Comparison of ENCODE assay signal across 8 cellular contexts in genomic region chr7:151520419-151521229, GRCh38. TPM values are rescaled to one million over a fixed set of nuclear protein-coding genes. Genes with fewer than 3 reads are reported as not detected.
A peak's percentile ranks its signal among the peaks of the same experiment; 100 is the strongest.
DNase-seq lines count a peak whose midpoint lies in the region; ATAC-seq and TF ChIP-seq lines count a peak whose summit lies in the region.

No MANE protein-coding gene starts in this region.

- peak overlapping the region; percentile 90 for H3K4me3 ChIP-seq in OCI-LY1 (ENCODE audit: low read depth, low read length, poor library complexity, severe bottlenecking)

- peaks cover 1% of the 10 kb centered on the region for H3K36me3 Mint-ChIP-seq in activated naive CD4-positive, alpha-beta T cell treated with anti-CD3 and anti-CD28 coated beads, Interleukin-2, amount 50 U/mL, for 24 hours

- H3K9me3 Mint-ChIP-seq in activated naive CD4-positive, alpha-beta T cell treated with anti-CD3 and anti-CD28 coated beads, Interleukin-2, amount 50 U/mL, for 24 hours = no peaks in the 10 kb centered on the region

- TF ChIP-seq CTCF in OCI-LY1 (IDR thresholded peaks at IDR 0.05; ENCODE audit: low read length) = no peak

- H3K27ac Mint-ChIP-seq in activated naive CD4-positive, alpha-beta T cell treated with anti-CD3 and anti-CD28 coated beads, Interleukin-2, amount 50 U/mL, for 24 hours = peak overlapping the region; percentile 97

- intact Hi-C loops in Right ventricle myocardium superior (cut with DNase I) (no loop called here), posterior vena cava (cut with DNase I) (no loop called here)

- H3K4me1 ChIP-seq in OCI-LY1 (ENCODE audit: insufficient read depth, low read length, severe bottlenecking) = peaks cover 19% of the 10 kb centered on the region

- no peaks in the 10 kb centered on the region for H3F3A ChIP-seq in OCI-LY1 (ENCODE audit: insufficient read depth, low read length)

- no peaks in the 10 kb centered on the region; the same call in 1 of the 2 replicates for H3K27me3 ChIP-seq in OCI-LY1 (ENCODE audit: insufficient read depth, low read length)

- H3K4me3 Mint-ChIP-seq in activated naive CD4-positive, alpha-beta T cell treated with anti-CD3 and anti-CD28 coated beads, Interleukin-2, amount 50 U/mL, for 24 hours = peak overlapping the region; percentile 93

- H3K79me2 ChIP-seq in OCI-LY1 (ENCODE audit: insufficient read depth, low read length) = peaks cover 33% of the 10 kb centered on the region

- ATAC-seq in Right ventricle myocardium superior (ENCODE audit: poor library complexity) = peak; percentile 40
- ATAC-seq in HG03460 (IDR thresholded peaks at IDR 0.05; ENCODE audit: unreplicated experiment) = no peak

- H2AFZ ChIP-seq in OCI-LY1 (ENCODE audit: low read length) = no peak overlapping the region

- H3K4me1 Mint-ChIP-seq in activated naive CD4-positive, alpha-beta T cell treated with anti-CD3 and anti-CD28 coated beads, Interleukin-2, amount 50 U/mL, for 24 hours = peaks cover 27% of the 10 kb centered on the region

- no peak overlapping the region for H3K9ac ChIP-seq in OCI-LY1 (ENCODE audit: low read length)

- H3K27ac ChIP-seq in OCI-LY1 (ENCODE audit: low read depth, low read length, poor library complexity, severe bottlenecking) = peak overlapping the region; percentile 72

- H3K9me3 ChIP-seq in OCI-LY1 (ENCODE audit: low read length) = peaks cover 13% of the 10 kb centered on the region

- DNase-seq in DMS 273 (lab: John Stamatoyannopoulos, UW; ENCODE audit: unreplicated experiment) (peak; percentile 69), DMS 273 treated with DMSO at 0.1 percent for 48 hours (lab: John Stamatoyannopoulos, UW) (no peak), Right ventricle myocardium superior (peak; percentile 80), posterior vena cava (ENCODE audit: low spot score) (peak; percentile 85), AG08396 (ENCODE audit: low spot score) (no peak)

- H3K27me3 Mint-ChIP-seq in activated naive CD4-positive, alpha-beta T cell treated with anti-CD3 and anti-CD28 coated beads, Interleukin-2, amount 50 U/mL, for 24 hours = no peaks in the 10 kb centered on the region

- H3K36me3 ChIP-seq in OCI-LY1 (ENCODE audit: insufficient read depth, low read length) = peaks cover 22% of the 10 kb centered on the region

- H4K20me1 ChIP-seq in OCI-LY1 (ENCODE audit: insufficient read depth, low read length) = no peaks in the 10 kb centered on the region; the same call in 1 of the 2 replicates

- no peaks in the 10 kb centered on the region for H3K9me2 ChIP-seq in OCI-LY1 (ENCODE audit: low read depth, low read length)

- peak overlapping the region; percentile 23 for H3K4me2 ChIP-seq in OCI-LY1 (ENCODE audit: low read length)

RNA-seq across cellular contexts. Expression of gene RHEB, which starts 0.9 kb away (rescaled TPM):
- total RNA-seq in Right ventricle myocardium superior (119 TPM), posterior vena cava (100 to 1,000 TPM; 119 to 138 TPM)

Comparison
In these comparisons a context has a peak if more than half of its experiments do, and no peak if none do; other contexts are left out.
1. DNase-seq: peak in DMS 273 (single experiment), Right ventricle myocardium superior (single experiment) and posterior vena cava (single experiment); none in DMS 273 treated with DMSO at 0.1 percent for 48 hours (single experiment) and AG08396 (single experiment).